ENCODE assay signal across 2 cellular contexts in genomic region chr12:49933793-49934192, GRCh38.
TF ChIP-seq lines count a peak whose summit lies in the region.

No MANE protein-coding gene starts in this region.

TF ChIP-seq in SK-N-SH treated with all-trans-retinoic acid at 6 μM for 48 hours, 23 proteins besides CTCF, POLR2A, EP300 and RAD21 (continued from another document):
- no peak for TF ChIP-seq SNAI2 (CRISPR knock-in tag; IDR thresholded peaks at IDR 0.05)
- no peak for TF ChIP-seq ZFP30 (CRISPR knock-in tag; IDR thresholded peaks at IDR 0.05)
- TF ChIP-seq POU6F1 (CRISPR knock-in tag; IDR thresholded peaks at IDR 0.05; ENCODE audit: borderline replicate concordance, low read depth) = no peak
- no peak for TF ChIP-seq ARNTL (CRISPR knock-in tag; IDR thresholded peaks at IDR 0.05; ENCODE audit: borderline replicate concordance, low read depth)
- no peak for TF ChIP-seq ISL1 (CRISPR knock-in tag; IDR thresholded peaks at IDR 0.05)
- TF ChIP-seq BACH2 (CRISPR knock-in tag; IDR thresholded peaks at IDR 0.05; ENCODE audit: borderline replicate concordance) = no peak
- TF ChIP-seq, protein P1, sequence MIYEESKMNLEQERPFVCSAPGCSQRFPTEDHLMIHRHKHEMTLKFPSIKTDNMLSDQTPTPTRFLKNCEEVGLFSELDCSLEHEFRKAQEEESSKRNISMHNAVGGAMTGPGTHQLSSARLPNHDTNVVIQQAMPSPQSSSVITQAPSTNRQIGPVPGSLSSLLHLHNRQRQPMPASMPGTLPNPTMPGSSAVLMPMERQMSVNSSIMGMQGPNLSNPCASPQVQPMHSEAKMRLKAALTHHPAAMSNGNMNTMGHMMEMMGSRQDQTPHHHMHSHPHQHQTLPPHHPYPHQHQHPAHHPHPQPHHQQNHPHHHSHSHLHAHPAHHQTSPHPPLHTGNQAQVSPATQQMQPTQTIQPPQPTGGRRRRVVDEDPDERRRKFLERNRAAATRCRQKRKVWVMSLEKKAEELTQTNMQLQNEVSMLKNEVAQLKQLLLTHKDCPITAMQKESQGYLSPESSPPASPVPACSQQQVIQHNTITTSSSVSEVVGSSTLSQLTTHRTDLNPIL (CRISPR knock-in tag; IDR thresholded peaks at IDR 0.05; ENCODE audit: low read depth) = no peak
- no peak for TF ChIP-seq CSRNP3 (CRISPR knock-in tag; IDR thresholded peaks at IDR 0.05)
- TF ChIP-seq CSDC2 (CRISPR knock-in tag; IDR thresholded peaks at IDR 0.05) = no peak
- TF ChIP-seq PATZ1 (CRISPR knock-in tag; IDR thresholded peaks at IDR 0.05; ENCODE audit: borderline replicate concordance) = no peak
- TF ChIP-seq ZFP3 (CRISPR knock-in tag; IDR thresholded peaks at IDR 0.05) = no peak

TF ChIP-seq in SK-N-SH, 30 proteins besides CTCF, POLR2A, EP300 and RAD21:
- TF ChIP-seq TEAD4 (IDR thresholded peaks at IDR 0.05; ENCODE audit: borderline replicate concordance, insufficient read depth) = no peak
- TF ChIP-seq RXRA (IDR thresholded peaks at IDR 0.05; ENCODE audit: borderline replicate concordance, low read depth) = no peak
- TF ChIP-seq JUND (IDR thresholded peaks at IDR 0.05) = no peak
- no peak for TF ChIP-seq RCOR1 (IDR thresholded peaks at IDR 0.05; ENCODE audit: low read length)
- TF ChIP-seq SMC3 (IDR thresholded peaks at IDR 0.05; ENCODE audit: low read depth, low read length) = no peak
- no peak for TF ChIP-seq RFX5 (IDR thresholded peaks at IDR 0.05; ENCODE audit: low read length)
- TF ChIP-seq GABPA (IDR thresholded peaks at IDR 0.05; ENCODE audit: low read depth) = no peak
- TF ChIP-seq MEF2A (IDR thresholded peaks at IDR 0.05; ENCODE audit: borderline replicate concordance, low read depth) = no peak
- TF ChIP-seq MAX (IDR thresholded peaks at IDR 0.05; ENCODE audit: low read depth) = no peak
- TF ChIP-seq NRF1 (IDR thresholded peaks at IDR 0.05; ENCODE audit: low read depth, low read length) = no peak
- no peak for TF ChIP-seq FOSL2 (IDR thresholded peaks at IDR 0.05; ENCODE audit: borderline replicate concordance, low read depth)
- no peak for TF ChIP-seq NFIC (IDR thresholded peaks at IDR 0.05; ENCODE audit: borderline replicate concordance)
- TF ChIP-seq ELF1 (IDR thresholded peaks at IDR 0.05) = no peak
- no peak for TF ChIP-seq USF2 (IDR thresholded peaks at IDR 0.05; ENCODE audit: borderline replicate concordance, low read depth, low read length)
- TF ChIP-seq POLR2AphosphoS5 (IDR thresholded peaks at IDR 0.05; ENCODE audit: low read depth, low read length) = no peak
- TF ChIP-seq MXI1 (IDR thresholded peaks at IDR 0.05; ENCODE audit: low read depth, low read length) = no peak
- TF ChIP-seq REST (IDR thresholded peaks at IDR 0.05; ENCODE audit: low read depth, low read length) = no peak
